Comparison of ENCODE assay signal across 1 cellular context in the genomic region with DNA sequence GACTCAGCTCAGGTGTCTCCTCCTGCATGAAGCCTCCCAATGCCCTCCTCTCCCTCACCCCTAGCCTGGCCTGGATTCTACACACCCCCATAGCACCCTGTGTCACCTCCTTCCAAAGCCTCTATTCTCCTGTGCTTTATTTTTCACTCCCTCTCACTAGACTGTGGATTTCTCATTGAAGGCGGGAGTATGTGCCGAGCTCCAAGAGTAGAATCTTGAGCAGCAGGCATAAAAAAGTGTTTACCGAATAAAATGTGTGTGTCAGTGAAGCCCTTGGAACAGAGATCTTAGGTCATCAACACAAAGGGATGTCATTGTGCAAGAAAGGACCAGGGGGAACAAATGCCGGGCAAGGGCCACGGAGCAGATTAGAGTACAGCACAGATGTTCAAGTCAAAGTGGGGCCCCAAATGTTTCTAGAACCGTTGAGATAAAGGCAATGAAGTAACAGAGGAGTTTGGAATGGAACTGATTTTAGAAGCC.
TF ChIP-seq lines count a peak whose summit lies in the region.

No MANE protein-coding gene starts in this region.

TF ChIP-seq in HepG2, 621 proteins besides CTCF, POLR2A, EP300 and RAD21 (continued from another document and continues in another):
- no peak for TF ChIP-seq ZNF18 (CRISPR knock-in tag; IDR thresholded peaks at IDR 0.05; ENCODE audit: insufficient replicate concordance)
- TF ChIP-seq PITX1 (CRISPR knock-in tag; IDR thresholded peaks at IDR 0.05): peak; percentile 68
- peak; percentile 62; the same call in 1 of the 2 replicates for TF ChIP-seq RXRA (CRISPR knock-in tag; IDR thresholded peaks at IDR 0.05)
- TF ChIP-seq ZNF543 (CRISPR knock-in tag; IDR thresholded peaks at IDR 0.05): peak; percentile 36; the same call in 1 of the 2 replicates
- TF ChIP-seq TEAD2 (CRISPR knock-in tag; IDR thresholded peaks at IDR 0.05): no peak
- no peak for TF ChIP-seq SOX6 (IDR thresholded peaks at IDR 0.05)
- peak; percentile 94 for TF ChIP-seq SOX6 (CRISPR knock-in tag; IDR thresholded peaks at IDR 0.05)
- TF ChIP-seq ZNF784 (CRISPR knock-in tag; IDR thresholded peaks at IDR 0.05; ENCODE audit: borderline replicate concordance): peak; percentile 76; the same call in 1 of the 2 replicates
- TF ChIP-seq RARA (CRISPR knock-in tag; IDR thresholded peaks at IDR 0.05): peak; percentile 80
- TF ChIP-seq MIER2 (CRISPR knock-in tag; IDR thresholded peaks at IDR 0.05): 0 out of 2 replicates have a peak, but pooled peaks have one; percentile 54
- TF ChIP-seq ZBTB42 (CRISPR knock-in tag; IDR thresholded peaks at IDR 0.05): no peak
- peak; percentile 18 to 41; a peak in 1 of 4 replicates for TF ChIP-seq NR2F1 (CRISPR knock-in tag; IDR thresholded peaks at IDR 0.05)
- TF ChIP-seq GATAD2A (CRISPR knock-in tag; IDR thresholded peaks at IDR 0.05): peak; percentile 96
- peak; percentile 59; the same call in 1 of the 2 replicates for TF ChIP-seq THAP11 (CRISPR knock-in tag; IDR thresholded peaks at IDR 0.05)
- TF ChIP-seq ZNF670 (CRISPR knock-in tag; IDR thresholded peaks at IDR 0.05; ENCODE audit: borderline replicate concordance): 0 out of 2 replicates have a peak, but pooled peaks have one; percentile 39
- TF ChIP-seq FOXO1 (CRISPR knock-in tag; IDR thresholded peaks at IDR 0.05): peak; percentile 90
- TF ChIP-seq ZBTB2 (CRISPR knock-in tag; IDR thresholded peaks at IDR 0.05; ENCODE audit: low read depth): no peak
- no peak for TF ChIP-seq MEIS2 (CRISPR knock-in tag; IDR thresholded peaks at IDR 0.05)
- peak; percentile 55; the same call in 1 of the 2 replicates for TF ChIP-seq TFE3 (CRISPR knock-in tag; IDR thresholded peaks at IDR 0.05)
- no peak for TF ChIP-seq SPEN (CRISPR knock-in tag; IDR thresholded peaks at IDR 0.05; ENCODE audit: low read depth)
- no peak for TF ChIP-seq ZNF761 (CRISPR knock-in tag; conservative IDR thresholded peaks at IDR 0.05)
- TF ChIP-seq, protein P1, sequence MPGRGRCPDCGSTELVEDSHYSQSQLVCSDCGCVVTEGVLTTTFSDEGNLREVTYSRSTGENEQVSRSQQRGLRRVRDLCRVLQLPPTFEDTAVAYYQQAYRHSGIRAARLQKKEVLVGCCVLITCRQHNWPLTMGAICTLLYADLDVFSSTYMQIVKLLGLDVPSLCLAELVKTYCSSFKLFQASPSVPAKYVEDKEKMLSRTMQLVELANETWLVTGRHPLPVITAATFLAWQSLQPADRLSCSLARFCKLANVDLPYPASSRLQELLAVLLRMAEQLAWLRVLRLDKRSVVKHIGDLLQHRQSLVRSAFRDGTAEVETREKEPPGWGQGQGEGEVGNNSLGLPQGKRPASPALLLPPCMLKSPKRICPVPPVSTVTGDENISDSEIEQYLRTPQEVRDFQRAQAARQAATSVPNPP (CRISPR knock-in tag; IDR thresholded peaks at IDR 0.05): no peak
- no peak for TF ChIP-seq ZNF615 (CRISPR knock-in tag; IDR thresholded peaks at IDR 0.05; ENCODE audit: borderline replicate concordance)
- TF ChIP-seq HDAC1 (CRISPR knock-in tag; IDR thresholded peaks at IDR 0.05): peak; percentile 58; the same call in 1 of the 2 replicates
- TF ChIP-seq HMG20A (CRISPR knock-in tag; IDR thresholded peaks at IDR 0.05; ENCODE audit: borderline replicate concordance): peak; percentile 83; the same call in 1 of the 2 replicates
- TF ChIP-seq, protein P2, sequence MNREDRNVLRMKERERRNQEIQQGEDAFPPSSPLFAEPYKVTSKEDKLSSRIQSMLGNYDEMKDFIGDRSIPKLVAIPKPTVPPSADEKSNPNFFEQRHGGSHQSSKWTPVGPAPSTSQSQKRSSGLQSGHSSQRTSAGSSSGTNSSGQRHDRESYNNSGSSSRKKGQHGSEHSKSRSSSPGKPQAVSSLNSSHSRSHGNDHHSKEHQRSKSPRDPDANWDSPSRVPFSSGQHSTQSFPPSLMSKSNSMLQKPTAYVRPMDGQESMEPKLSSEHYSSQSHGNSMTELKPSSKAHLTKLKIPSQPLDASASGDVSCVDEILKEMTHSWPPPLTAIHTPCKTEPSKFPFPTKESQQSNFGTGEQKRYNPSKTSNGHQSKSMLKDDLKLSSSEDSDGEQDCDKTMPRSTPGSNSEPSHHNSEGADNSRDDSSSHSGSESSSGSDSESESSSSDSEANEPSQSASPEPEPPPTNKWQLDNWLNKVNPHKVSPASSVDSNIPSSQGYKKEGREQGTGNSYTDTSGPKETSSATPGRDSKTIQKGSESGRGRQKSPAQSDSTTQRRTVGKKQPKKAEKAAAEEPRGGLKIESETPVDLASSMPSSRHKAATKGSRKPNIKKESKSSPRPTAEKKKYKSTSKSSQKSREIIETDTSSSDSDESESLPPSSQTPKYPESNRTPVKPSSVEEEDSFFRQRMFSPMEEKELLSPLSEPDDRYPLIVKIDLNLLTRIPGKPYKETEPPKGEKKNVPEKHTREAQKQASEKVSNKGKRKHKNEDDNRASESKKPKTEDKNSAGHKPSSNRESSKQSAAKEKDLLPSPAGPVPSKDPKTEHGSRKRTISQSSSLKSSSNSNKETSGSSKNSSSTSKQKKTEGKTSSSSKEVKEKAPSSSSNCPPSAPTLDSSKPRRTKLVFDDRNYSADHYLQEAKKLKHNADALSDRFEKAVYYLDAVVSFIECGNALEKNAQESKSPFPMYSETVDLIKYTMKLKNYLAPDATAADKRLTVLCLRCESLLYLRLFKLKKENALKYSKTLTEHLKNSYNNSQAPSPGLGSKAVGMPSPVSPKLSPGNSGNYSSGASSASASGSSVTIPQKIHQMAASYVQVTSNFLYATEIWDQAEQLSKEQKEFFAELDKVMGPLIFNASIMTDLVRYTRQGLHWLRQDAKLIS (CRISPR knock-in tag; IDR thresholded peaks at IDR 0.05): 0 out of 2 replicates have a peak, but pooled peaks have one; percentile 27
- TF ChIP-seq ZNF768 (CRISPR knock-in tag; IDR thresholded peaks at IDR 0.05): no peak
- TF ChIP-seq, protein P3, sequence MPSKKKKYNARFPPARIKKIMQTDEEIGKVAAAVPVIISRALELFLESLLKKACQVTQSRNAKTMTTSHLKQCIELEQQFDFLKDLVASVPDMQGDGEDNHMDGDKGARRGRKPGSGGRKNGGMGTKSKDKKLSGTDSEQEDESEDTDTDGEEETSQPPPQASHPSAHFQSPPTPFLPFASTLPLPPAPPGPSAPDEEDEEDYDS (CRISPR knock-in tag; IDR thresholded peaks at IDR 0.05): peak; percentile 47; the same call in 1 of the 2 replicates
- TF ChIP-seq, protein P4, sequence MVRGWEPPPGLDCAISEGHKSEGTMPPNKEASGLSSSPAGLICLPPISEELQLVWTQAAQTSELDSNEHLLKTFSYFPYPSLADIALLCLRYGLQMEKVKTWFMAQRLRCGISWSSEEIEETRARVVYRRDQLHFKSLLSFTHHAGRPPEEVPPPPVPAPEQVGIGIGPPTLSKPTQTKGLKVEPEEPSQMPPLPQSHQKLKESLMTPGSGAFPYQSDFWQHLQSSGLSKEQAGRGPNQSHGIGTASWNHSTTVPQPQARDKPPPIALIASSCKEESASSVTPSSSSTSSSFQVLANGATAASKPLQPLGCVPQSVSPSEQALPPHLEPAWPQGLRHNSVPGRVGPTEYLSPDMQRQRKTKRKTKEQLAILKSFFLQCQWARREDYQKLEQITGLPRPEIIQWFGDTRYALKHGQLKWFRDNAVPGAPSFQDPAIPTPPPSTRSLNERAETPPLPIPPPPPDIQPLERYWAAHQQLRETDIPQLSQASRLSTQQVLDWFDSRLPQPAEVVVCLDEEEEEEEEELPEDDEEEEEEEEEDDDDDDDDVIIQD (CRISPR knock-in tag; IDR thresholded peaks at IDR 0.05; ENCODE audit: low read depth): peak; percentile 91
- no peak for TF ChIP-seq KLF11 (CRISPR knock-in tag; IDR thresholded peaks at IDR 0.05)
- peak; percentile 76 for TF ChIP-seq CREM (IDR thresholded peaks at IDR 0.05)
- no peak for TF ChIP-seq CREM (CRISPR knock-in tag; IDR thresholded peaks at IDR 0.05)
- peak; percentile 79; the same call in 1 of the 2 replicates for TF ChIP-seq ATF2 (CRISPR knock-in tag; IDR thresholded peaks at IDR 0.05)
- no peak for TF ChIP-seq ZNF34 (CRISPR knock-in tag; IDR thresholded peaks at IDR 0.05; ENCODE audit: borderline replicate concordance)
- 0 out of 2 replicates have a peak, but pooled peaks have one; percentile 42 for TF ChIP-seq DMAP1 (CRISPR knock-in tag; IDR thresholded peaks at IDR 0.05)
- no peak for TF ChIP-seq MLX (CRISPR knock-in tag; IDR thresholded peaks at IDR 0.05)
- TF ChIP-seq, protein P5, sequence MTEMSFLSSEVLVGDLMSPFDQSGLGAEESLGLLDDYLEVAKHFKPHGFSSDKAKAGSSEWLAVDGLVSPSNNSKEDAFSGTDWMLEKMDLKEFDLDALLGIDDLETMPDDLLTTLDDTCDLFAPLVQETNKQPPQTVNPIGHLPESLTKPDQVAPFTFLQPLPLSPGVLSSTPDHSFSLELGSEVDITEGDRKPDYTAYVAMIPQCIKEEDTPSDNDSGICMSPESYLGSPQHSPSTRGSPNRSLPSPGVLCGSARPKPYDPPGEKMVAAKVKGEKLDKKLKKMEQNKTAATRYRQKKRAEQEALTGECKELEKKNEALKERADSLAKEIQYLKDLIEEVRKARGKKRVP (CRISPR knock-in tag; IDR thresholded peaks at IDR 0.05): peak in 1 of 2 experiments; percentile 48; a peak in 1 of 4 replicates
- peak; percentile 67 for TF ChIP-seq NR2F6 (IDR thresholded peaks at IDR 0.05)
- TF ChIP-seq NR2F6 (CRISPR knock-in tag; IDR thresholded peaks at IDR 0.05): peak; percentile 81
- TF ChIP-seq GMEB1 (CRISPR knock-in tag; IDR thresholded peaks at IDR 0.05; ENCODE audit: borderline replicate concordance): peak; percentile 42; the same call in 1 of the 2 replicates
- 0 out of 2 replicates have a peak, but pooled peaks have one; percentile 21 for TF ChIP-seq KMT2B (CRISPR knock-in tag; IDR thresholded peaks at IDR 0.05)
- peak; percentile 49; the same call in 1 of the 2 replicates for TF ChIP-seq ZNF709 (CRISPR knock-in tag; IDR thresholded peaks at IDR 0.05)
- TF ChIP-seq ZNF264 (CRISPR knock-in tag; IDR thresholded peaks at IDR 0.05): 0 out of 2 replicates have a peak, but pooled peaks have one; percentile 49
- peak; percentile 89 for TF ChIP-seq PPARG (CRISPR knock-in tag; conservative IDR thresholded peaks at IDR 0.05)
